8 cellular contexts compared by ENCODE assay signal in genomic region chr19:51594774-51595109, GRCh38. TPM values are rescaled to one million over a fixed set of nuclear protein-coding genes. Genes with fewer than 3 reads are reported as not detected.
A peak's percentile ranks its signal among the peaks of the same experiment; 100 is the strongest.
DNase-seq lines count a peak whose midpoint lies in the region; ATAC-seq and TF ChIP-seq lines count a peak whose summit lies in the region.

No MANE protein-coding gene starts in this region.

- H3K4ac ChIP-seq in H9 (ENCODE audit: low read depth, low read length), result no peak overlapping the region

- no peak overlapping the region for H3K14ac ChIP-seq in H9 (ENCODE audit: insufficient read depth, low read length)

- H3K9ac ChIP-seq in H9 (ENCODE audit: extremely low read depth, insufficient read length, low read length), result peak overlapping the region; percentile 7
- peak overlapping the region; percentile 83 for H3K9ac ChIP-seq in skeletal muscle satellite cell (ENCODE audit: low read depth, low read length)

- no peak overlapping the region for H2BK15ac ChIP-seq in H9 (ENCODE audit: low read depth, low read length)

- H2BK12ac ChIP-seq in H9 (ENCODE audit: insufficient read length, low read depth, low read length), result no peak overlapping the region

- no peaks in the 10 kb centered on the region for H3K9me3 ChIP-seq in H9 (ENCODE audit: control insufficient read depth, low read depth, low read length)
- no peaks in the 10 kb centered on the region for H3K9me3 ChIP-seq in T-helper 17 cell (ENCODE audit: control insufficient read depth, low read length, poor library complexity, severe bottlenecking)
- H3K9me3 ChIP-seq in cardiac muscle cell (ENCODE audit: low read depth), result no peaks in the 10 kb centered on the region
- H3K9me3 ChIP-seq in skeletal muscle satellite cell (replicated peaks; ENCODE audit: low read length), result no peaks in the 10 kb centered on the region

- peak overlapping the region in 1 of 3 experiments; percentile 57; a peak in 1 of 7 replicates for H3K27ac Mint-ChIP-seq in H9
- H3K27ac Mint-ChIP-seq in T-helper 17 cell, result no peak overlapping the region

- TF ChIP-seq CTCF in H9 (conservative IDR thresholded peaks at IDR 0.05) (no peak), cardiac muscle cell (IDR thresholded peaks at IDR 0.05; ENCODE audit: low read depth, low read length) (no peak)

- peaks cover 0 to 4% (median 0%) of the 10 kb centered on the region in 3 experiments; a peak in 3 of 7 replicates for H3K36me3 Mint-ChIP-seq in H9 (ENCODE audit: insufficient read depth in 1 of 3, low read depth in 3 of 3)
- peaks cover 3% of the 10 kb centered on the region for H3K36me3 Mint-ChIP-seq in T-helper 17 cell (ENCODE audit: low read depth)

- H3T11ph ChIP-seq in H9 (ENCODE audit: low read length), result no peak overlapping the region

- peaks cover 10% of the 10 kb centered on the region for H3K23me2 ChIP-seq in H9 (ENCODE audit: insufficient read length, low read depth, low read length, poor library complexity, severe bottlenecking)

- H4K20me1 ChIP-seq in H9 (ENCODE audit: control insufficient read depth, insufficient read depth, insufficient read length), result no peaks in the 10 kb centered on the region

- H2AK5ac ChIP-seq in H9 (ENCODE audit: insufficient read length, low read length), result no peak overlapping the region

- H3K4me2 ChIP-seq in H9 (ENCODE audit: insufficient read depth, insufficient read length, low read length) (peak overlapping the region; percentile 83), skeletal muscle satellite cell (ENCODE audit: low read length) (peak overlapping the region; percentile 90)

- peaks cover 25 to 30% of the 10 kb centered on the region in 2 experiments for H3K9me3 Mint-ChIP-seq in H9

- H4K5ac ChIP-seq in H9 (ENCODE audit: insufficient read length, low read depth, low read length), result no peak overlapping the region

- H3K79me2 ChIP-seq in H9 (ENCODE audit: insufficient read depth, low read length), result no peaks in the 10 kb centered on the region

- H3K79me1 ChIP-seq in H9 (ENCODE audit: insufficient read depth, low read depth, low read length, poor library complexity, severe bottlenecking), result no peaks in the 10 kb centered on the region

- H3K18ac ChIP-seq in H9 (ENCODE audit: insufficient read length, low read depth, low read length), result peak overlapping the region; percentile 6

- H3K23ac ChIP-seq in H9 (ENCODE audit: insufficient read length, low read depth, low read length), result no peak overlapping the region

- H3K56ac ChIP-seq in H9 (ENCODE audit: insufficient read length, low read depth, low read length), result no peak overlapping the region

- H3K4me1 Mint-ChIP-seq in H9, result peaks cover 15% of the 10 kb centered on the region in 2 experiments
- peaks cover 12% of the 10 kb centered on the region for H3K4me1 Mint-ChIP-seq in T-helper 17 cell

- H3K27me3 ChIP-seq in H9 (ENCODE audit: insufficient read depth, low read length), result no peaks in the 10 kb centered on the region
- H3K27me3 ChIP-seq in cardiac muscle cell, result no peaks in the 10 kb centered on the region
- no peaks in the 10 kb centered on the region for H3K27me3 ChIP-seq in skeletal muscle satellite cell (ENCODE audit: control insufficient read depth, insufficient read depth, low read length)

- H3K27ac ChIP-seq in H9 (ENCODE audit: insufficient read length, low read depth, low read length), result no peak overlapping the region
- no peak overlapping the region for H3K27ac ChIP-seq in cardiac muscle cell

- H3K4me1 ChIP-seq in H9 (ENCODE audit: insufficient read depth, low read length), result no peaks in the 10 kb centered on the region; the same call in 1 of the 2 replicates
- H3K4me1 ChIP-seq in cardiac muscle cell (ENCODE audit: low read depth), result peaks cover 5% of the 10 kb centered on the region
- H3K4me1 ChIP-seq in skeletal muscle satellite cell (ENCODE audit: control insufficient read depth, insufficient read depth, low read length), result peaks cover 5% of the 10 kb centered on the region

- no CpG with 5 or more reads among the region's 6 CpGs for WGBS in H9 (ENCODE audit: extremely low coverage, insufficient read length, low lambda C conversion rate)

- no peak overlapping the region for H4K8ac ChIP-seq in H9 (replicated peaks; ENCODE audit: insufficient read length, low read depth, low read length)

- no peak overlapping the region for H2BK20ac ChIP-seq in H9 (ENCODE audit: low read depth, low read length, poor library complexity, severe bottlenecking)

- H2AFZ ChIP-seq in H9 (ENCODE audit: low read length), result no peak overlapping the region

- no peak overlapping the region for H2BK5ac ChIP-seq in H9 (ENCODE audit: insufficient read length, low read length)

- H3K4me3 Mint-ChIP-seq in H9, result peak overlapping the region; percentile 84 to 91
- peak overlapping the region; percentile 95 for H3K4me3 Mint-ChIP-seq in T-helper 17 cell

- H3K36me3 ChIP-seq in cardiac muscle cell (no peaks in the 10 kb centered on the region), skeletal muscle satellite cell (ENCODE audit: insufficient read depth, low read length) (no peaks in the 10 kb centered on the region)

- no peak for ATAC-seq in T-helper 17 cell
- no peak for ATAC-seq in GM21367 (IDR thresholded peaks at IDR 0.05; ENCODE audit: unreplicated experiment)
- ATAC-seq in HG03045 (IDR thresholded peaks at IDR 0.05; ENCODE audit: unreplicated experiment), result no peak

- peak overlapping the region; percentile 53 for H3K4me3 ChIP-seq in cardiac muscle cell
- H3K4me3 ChIP-seq in skeletal muscle satellite cell (ENCODE audit: low read length), result peak overlapping the region; percentile 90

- no peak overlapping the region for H4K91ac ChIP-seq in H9 (ENCODE audit: insufficient read length, low read depth, low read length)

- H2BK120ac ChIP-seq in H9 (ENCODE audit: low read depth, low read length, poor library complexity, severe bottlenecking), result no peak overlapping the region

- H3K27me3 Mint-ChIP-seq in H9 (ENCODE audit: low read depth) (peaks cover 11% of the 10 kb centered on the region), T-helper 17 cell (peaks cover 19% of the 10 kb centered on the region)

- DNase-seq in H9 (no peak), T-helper 17 cell (no peak), cardiac muscle cell (ENCODE audit: low read depth in 1 of 2, low spot score in 1 of 2) (no peak), activated gamma-delta T cell treated with Interleukin-2 at 50 U/mL for 16 hours (no peak)
- DNase-seq in NK-92 treated with Interleukin-12 subunit alpha and Interleukin-12 subunit beta, amount 100 ng/mL, for 24 hours (lab: John Stamatoyannopoulos, UW), result no peak

RNA-seq across cellular contexts. Expression of gene ZNF175, which starts 23.7 kb away (rescaled TPM):
- total RNA-seq in H9 (2021) (9.7 and 10.7 TPM in 2 replicates), T-helper 17 cell (1 to 10 TPM; 4.5 to 5.1 TPM), cardiac muscle cell (4.4 and 7.0 TPM in 2 replicates)
- polyA plus RNA-seq in cardiac muscle cell, result 2.3 and 3.6 TPM in 2 replicates
- total RNA-seq in skeletal muscle satellite cell (2012; rRNA removed), result 4.6 TPM in 2 replicates

RNA-seq across cellular contexts. Expression of gene SIGLEC5, which starts 35.5 kb away (rescaled TPM):
- total RNA-seq in H9 (2021) (not detected in 2 replicates), T-helper 17 cell (under 1 TPM in 1 of 2 donors, not detected in 1; 0.37 TPM), cardiac muscle cell (not detected in 2 replicates)
- polyA plus RNA-seq in cardiac muscle cell, result not detected in 2 replicates
- 0.22 TPM in 1 of 2 replicates, not detected in the other for total RNA-seq in skeletal muscle satellite cell (2012; rRNA removed)

RNA-seq across cellular contexts. Expression of gene SIGLEC14, which starts 51.9 kb away (rescaled TPM):
- total RNA-seq in H9 (2021) (not detected in 2 replicates), T-helper 17 cell (1 to 10 TPM in 1 of 2 donors, under 1 TPM in 1; 0.86 to 3.3 TPM), cardiac muscle cell (not detected in 2 replicates)
- polyA plus RNA-seq in cardiac muscle cell, result not detected in 2 replicates
- total RNA-seq in skeletal muscle satellite cell (2012; rRNA removed), result not detected in 2 replicates
